18 cellular contexts compared by ENCODE assay signal in genomic region chr17:40886090-40886489, GRCh38. TPM values are rescaled to one million over a fixed set of nuclear protein-coding genes. Genes with fewer than 3 reads are reported as not detected.
A peak's percentile ranks its signal among the peaks of the same experiment; 100 is the strongest.
DNase-seq lines count a peak whose midpoint lies in the region; ATAC-seq lines count a peak whose summit lies in the region.
"Had no signal": no experiment of that assay in that cellular context is flagged by ENCODE, and none has a peak within 500 bp of the region (broad histone marks: within the 10 kb centered on the region; RNA-seq: fewer than 3 reads in every experiment).

No MANE protein-coding gene starts in this region.

- no peak overlapping the region for H2BK5ac ChIP-seq in neuronal stem cell (ENCODE audit: low read length)

- no peak overlapping the region for H2AK5ac ChIP-seq in neuronal stem cell (ENCODE audit: low read depth, low read length)

- no peaks in the 10 kb centered on the region for H3K79me1 ChIP-seq in neuronal stem cell (ENCODE audit: low read depth, low read length)

- H2BK15ac ChIP-seq in neuronal stem cell (ENCODE audit: low read length) = no peak overlapping the region

- no peaks in the 10 kb centered on the region for H3K36me3 ChIP-seq in neuronal stem cell (replicated peaks in 1 of 2; ENCODE audit: control insufficient read depth in 2 of 2, insufficient read depth in 2 of 2, low read length in 2 of 2)
- H3K36me3 ChIP-seq: adrenal gland; BLaER1 treated with 17β-estradiol and CSF1 and Interleukin-3, amounts not matched to agents 10 nM and 100 nM; ovary; thoracic aorta had no signal

- no peak for ATAC-seq in Right ventricle myocardium inferior
- ATAC-seq: activated CD8-positive, alpha-beta memory T cell treated with anti-CD3 and anti-CD28 coated beads, Interleukin-2, amount 10 ng/mL, durations not matched to agents 7 days and 5 days; effector memory CD8-positive, alpha-beta T cell had no signal

- intact Hi-C loops in Right ventricle myocardium inferior (cut with DNase I) = no loop called here

- no peak overlapping the region for H3K14ac ChIP-seq in neuronal stem cell (ENCODE audit: low read length)

- no peak overlapping the region for H3K4ac ChIP-seq in neuronal stem cell (ENCODE audit: low read length)

- H4K8ac ChIP-seq in neuronal stem cell (ENCODE audit: low read depth, low read length) = no peak overlapping the region

- no peak overlapping the region for H4K91ac ChIP-seq in neuronal stem cell (ENCODE audit: low read depth, low read length, poor library complexity)

- H2BK120ac ChIP-seq in neuronal stem cell (ENCODE audit: low read depth, low read length) = no peak overlapping the region

- WGBS in neuronal stem cell (ENCODE audit: extremely low coverage in 2 of 2, insufficient read length in 2 of 2, insufficient replicate concordance in 1 of 2), 2 donors = no CpG with 5 or more reads among the region's 3 CpGs

- H3K9me3 ChIP-seq in neuronal stem cell (replicated peaks in 1 of 2; ENCODE audit: control insufficient read depth in 2 of 2, insufficient read depth in 1 of 2, low read depth in 1 of 2, low read length in 2 of 2) = no peaks in the 10 kb centered on the region
- H3K9me3 ChIP-seq: adrenal gland; BLaER1 treated with 17β-estradiol and CSF1 and Interleukin-3, amounts not matched to agents 10 nM and 100 nM; ovary; thoracic aorta had no signal

- no peak overlapping the region for H3K23ac ChIP-seq in neuronal stem cell (ENCODE audit: low read depth, low read length, poor library complexity)

- peaks cover 0 to 8% (median 0%) of the 10 kb centered on the region in 3 experiments for H3K27me3 ChIP-seq in neuronal stem cell (ENCODE audit: control insufficient read depth in 3 of 3, insufficient read depth in 3 of 3, low read depth in 1 of 3, low read length in 3 of 3)
- H3K27me3 ChIP-seq: BLaER1 treated with 17β-estradiol and CSF1 and Interleukin-3, amounts not matched to agents 10 nM and 100 nM; ovary had no signal

- H3K4me1 ChIP-seq in neuronal stem cell (ENCODE audit: control insufficient read depth in 2 of 2, insufficient read depth in 1 of 2, low read depth in 1 of 2, low read length in 2 of 2) = no peaks in the 10 kb centered on the region
- H3K4me1 ChIP-seq: adrenal gland had no signal

- H2BK12ac ChIP-seq in neuronal stem cell (ENCODE audit: low read length) = no peak overlapping the region

- H3K4me2 ChIP-seq in neuronal stem cell (ENCODE audit: insufficient read depth, low read length, poor library complexity, severe bottlenecking) = no peak overlapping the region
- H3K4me2 ChIP-seq: BLaER1 treated with 17β-estradiol and CSF1 and Interleukin-3, amounts not matched to agents 10 nM and 100 nM had no signal

- no peak overlapping the region for H2AFZ ChIP-seq in neuronal stem cell (ENCODE audit: low read length)

- DNase-seq in EL (peak; percentile 79), HT1080 (ENCODE audit: low read depth) (peak; percentile 45), dermis blood vessel endothelial cell (peak; percentile 55), neuronal stem cell (ENCODE audit: low spot score) (no peak), Right ventricle myocardium inferior (ENCODE audit: missing footprints) (no peak), NCI-H524 (lab: John Stamatoyannopoulos, UW) (no peak)
- no peak for DNase-seq in stimulated activated CD4-positive, alpha-beta T cell treated with anti-CD3 and anti-CD28 coated beads, Interleukin-4, amount 100 ng/mL, for 4 hours
- DNase-seq: activated CD4-positive, alpha-beta T cell treated with anti-CD3 and anti-CD28 coated beads for 1 hour; activated CD8-positive, alpha-beta memory T cell treated with anti-CD3 and anti-CD28 coated beads, Interleukin-2, amount 10 ng/mL, durations not matched to agents 7 days and 5 days; adrenal gland; effector memory CD8-positive, alpha-beta T cell; hypothalamus; ovary; SIG-M5; stimulated activated CD4-positive, alpha-beta T cell treated with anti-CD3 and anti-CD28 coated beads, Interleukin-2, amount 100 ng/mL, for 48 hours had no signal

- peak overlapping the region; percentile 76 for H3K18ac ChIP-seq in neuronal stem cell (ENCODE audit: low read length)

- H3K27ac ChIP-seq in neuronal stem cell (replicated peaks; ENCODE audit: low read length) = no peak overlapping the region
- H3K27ac ChIP-seq: adrenal gland; BLaER1 treated with 17β-estradiol and CSF1 and Interleukin-3, amounts not matched to agents 10 nM and 100 nM; ovary; thoracic aorta had no signal

- no peak overlapping the region for H3K9ac ChIP-seq in neuronal stem cell (ENCODE audit: low read depth, low read length, poor library complexity)
- H3K9ac ChIP-seq: BLaER1 treated with 17β-estradiol and CSF1 and Interleukin-3, amounts not matched to agents 10 nM and 100 nM had no signal

- H3K4me3 ChIP-seq in neuronal stem cell (ENCODE audit: low read length in 2 of 2) = no peak overlapping the region
- H3K4me3 ChIP-seq: adrenal gland; BLaER1 treated with 17β-estradiol and CSF1 and Interleukin-3, amounts not matched to agents 10 nM and 100 nM; ovary; thoracic aorta had no signal

RNA-seq across cellular contexts. Expression of gene KRT20, which starts 1.0 kb away (rescaled TPM):
- not detected in 2 replicates for total RNA-seq in HT1080 (2014; rRNA removed; shearing (Covaris generic))
- not detected in 2 replicates for polyA plus RNA-seq in HT1080 (2015; cell fraction: cytosol; rRNA removed)
- 0.09 TPM in 1 of 2 replicates, not detected in the other for polyA plus RNA-seq in HT1080 (2015; cell fraction: nucleus; rRNA removed)
- not detected in 2 replicates for total RNA-seq in dermis blood vessel endothelial cell
- polyA plus RNA-seq in neuronal stem cell (2013, experiment 1 of 2) = not detected
- not detected for polyA plus RNA-seq in neuronal stem cell (2013, experiment 2 of 2)
- not detected for total RNA-seq in Right ventricle myocardium inferior
- total RNA-seq: activated CD8-positive, alpha-beta memory T cell treated with anti-CD3 and anti-CD28 coated beads, Interleukin-2, amount 10 ng/mL, durations not matched to agents 7 days and 5 days; T-helper 2 cell treated with Interferon-gamma antibody and Interleukin-4, amounts not matched to agents 100 ng/mL and 5 ng/mL, for 36 hours had no signal

RNA-seq across cellular contexts. Expression of gene KRT12, which starts 19.1 kb away (rescaled TPM):
- total RNA-seq in HT1080 (2014; rRNA removed; shearing (Covaris generic)) = not detected in 2 replicates
- not detected in 2 replicates for polyA plus RNA-seq in HT1080 (2015; cell fraction: cytosol; rRNA removed)
- not detected in 2 replicates for polyA plus RNA-seq in HT1080 (2015; cell fraction: nucleus; rRNA removed)
- total RNA-seq in dermis blood vessel endothelial cell (not detected in 2 replicates), Right ventricle myocardium inferior (not detected)
- not detected for polyA plus RNA-seq in neuronal stem cell (2013, experiment 1 of 2)
- not detected for polyA plus RNA-seq in neuronal stem cell (2013, experiment 2 of 2)
- total RNA-seq: activated CD8-positive, alpha-beta memory T cell treated with anti-CD3 and anti-CD28 coated beads, Interleukin-2, amount 10 ng/mL, durations not matched to agents 7 days and 5 days; adrenal gland; ovary; T-helper 2 cell treated with Interferon-gamma antibody and Interleukin-4, amounts not matched to agents 100 ng/mL and 5 ng/mL, for 36 hours; thoracic aorta had no signal
- polyA plus RNA-seq: adrenal gland, ovary had no signal

RNA-seq across cellular contexts. Expression of gene KRT23, which starts 51.4 kb away (rescaled TPM):
- 0.33 TPM in 1 of 2 replicates, not detected in the other for total RNA-seq in HT1080 (2014; rRNA removed; shearing (Covaris generic))
- not detected in 2 replicates for polyA plus RNA-seq in HT1080 (2015; cell fraction: cytosol; rRNA removed)
- polyA plus RNA-seq in HT1080 (2015; cell fraction: nucleus; rRNA removed) = not detected in 2 replicates
- 0.47 and 1.9 TPM in 2 replicates for total RNA-seq in dermis blood vessel endothelial cell
- polyA plus RNA-seq in neuronal stem cell (2013, experiment 1 of 2) = 0.66 TPM
- polyA plus RNA-seq in neuronal stem cell (2013, experiment 2 of 2) = 0.80 TPM
- total RNA-seq in Right ventricle myocardium inferior = 0.16 TPM
- total RNA-seq: activated CD8-positive, alpha-beta memory T cell treated with anti-CD3 and anti-CD28 coated beads, Interleukin-2, amount 10 ng/mL, durations not matched to agents 7 days and 5 days; adrenal gland; T-helper 2 cell treated with Interferon-gamma antibody and Interleukin-4, amounts not matched to agents 100 ng/mL and 5 ng/mL, for 36 hours had no signal

Comparison
In these comparisons a context has a peak if more than half of its experiments do, and no peak if none do; other contexts are left out.
1. DNase-seq: peak in EL (single experiment), HT1080 (single experiment) and dermis blood vessel endothelial cell (single experiment); none in neuronal stem cell (single experiment), stimulated activated CD4-positive, alpha-beta T cell treated with anti-CD3 and anti-CD28 coated beads, Interleukin-4, amount 100 ng/mL, for 4 hours (0 of 2), Right ventricle myocardium inferior (single experiment) and NCI-H524 (0 of 2).